8 cellular contexts compared by ENCODE assay signal in the genomic region with DNA sequence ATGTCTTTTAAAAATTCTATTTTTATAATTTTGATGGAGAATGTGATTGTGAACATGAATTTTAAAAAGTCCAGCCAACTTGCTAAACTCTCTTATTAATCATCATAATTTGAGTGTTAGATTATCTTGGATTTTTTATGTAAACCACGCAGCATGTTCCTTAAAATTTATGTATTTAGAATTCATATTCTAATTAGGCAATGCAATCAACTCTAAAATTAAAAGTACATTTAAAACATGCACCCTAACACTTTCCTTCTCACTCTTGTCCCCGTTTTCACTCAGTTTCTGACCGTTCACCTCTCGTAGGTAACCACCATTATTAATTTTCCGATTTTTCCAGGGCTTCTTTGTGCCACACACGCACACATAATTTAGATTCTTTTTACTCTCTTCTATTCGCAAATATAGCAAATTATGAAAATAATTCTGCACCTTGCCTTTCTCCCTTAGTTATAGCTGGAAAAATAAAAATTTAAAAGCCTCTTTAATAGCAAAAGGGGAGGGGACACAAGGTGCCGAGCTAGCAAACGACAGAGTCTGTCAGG. TPM values are rescaled to one million over a fixed set of nuclear protein-coding genes. Genes with fewer than 3 reads are reported as not detected.
DNase-seq lines count a peak whose midpoint lies in the region; ATAC-seq and TF ChIP-seq lines count a peak whose summit lies in the region.

No MANE protein-coding gene starts in this region.

- TF ChIP-seq CTCF in KMS-11 (conservative IDR thresholded peaks at IDR 0.05; ENCODE audit: low read depth, low read length) = no peak
- no peak for TF ChIP-seq CTCF in osteoblast (IDR thresholded peaks at IDR 0.05; ENCODE audit: extremely low read depth, low read depth, low read length)

- H3K79me2 ChIP-seq in KMS-11 (ENCODE audit: insufficient read depth, low read depth) = peaks cover 3% of the 10 kb centered on the region; the same call in 1 of the 2 replicates
- peaks cover 42% of the 10 kb centered on the region for H3K79me2 ChIP-seq in osteoblast (ENCODE audit: insufficient read depth, low read length)

- peak overlapping the region; percentile 49; the same call in 1 of the 2 replicates for H3K9ac ChIP-seq in KMS-11
- no peak overlapping the region for H3K9ac ChIP-seq in endocrine pancreas (ENCODE audit: control insufficient read depth, insufficient read depth, low read length)

- H3K36me3 ChIP-seq in KMS-11 (ENCODE audit: insufficient read depth) = no peaks in the 10 kb centered on the region
- no peaks in the 10 kb centered on the region for H3K36me3 ChIP-seq in endocrine pancreas (ENCODE audit: control insufficient read depth, insufficient read depth, low read length)
- H3K36me3 ChIP-seq in osteoblast (ENCODE audit: insufficient read depth, low read length) = no peaks in the 10 kb centered on the region

- H3K4me2 ChIP-seq in KMS-11 = peak overlapping the region; percentile 61
- H3K4me2 ChIP-seq in osteoblast (ENCODE audit: insufficient read depth, low read length) = peak overlapping the region; percentile 91

- H4K20me1 ChIP-seq in KMS-11 (ENCODE audit: insufficient read depth) = no peaks in the 10 kb centered on the region
- no peaks in the 10 kb centered on the region for H4K20me1 ChIP-seq in osteoblast (ENCODE audit: insufficient read depth, low read length)

- ATAC-seq in GM18517 (IDR thresholded peaks at IDR 0.05; ENCODE audit: unreplicated experiment) (peak; percentile 27), GM21737 (IDR thresholded peaks at IDR 0.05; ENCODE audit: unreplicated experiment) (no peak)

- DNase-seq in osteoblast (ENCODE audit: insufficient read length, low spot score, missing footprints) (no peak), T-helper 9 cell (no peak)
- DNase-seq in stimulated activated naive CD4-positive, alpha-beta T cell (lab: John Stamatoyannopoulos, UW) = no peak
- no peak for DNase-seq in activated CD8-positive, alpha-beta memory T cell treated with anti-CD3 and anti-CD28 coated beads, Interleukin-2, amount 50 U/mL, for 4 hours

- peak overlapping the region; percentile 39; the same call in 1 of the 2 replicates for H3K27ac ChIP-seq in KMS-11
- peak overlapping the region; percentile 54 for H3K27ac ChIP-seq in osteoblast (ENCODE audit: low read depth, low read length)

- no peaks in the 10 kb centered on the region for H3K27me3 ChIP-seq in KMS-11 (ENCODE audit: insufficient read depth, low read depth)
- no peaks in the 10 kb centered on the region for H3K27me3 ChIP-seq in endocrine pancreas (ENCODE audit: control insufficient read depth, insufficient read depth, low read length)
- H3K27me3 ChIP-seq in osteoblast (ENCODE audit: insufficient read depth, low read length) = peaks cover 17% of the 10 kb centered on the region

- peak overlapping the region; percentile 94 for H2AFZ ChIP-seq in KMS-11 (ENCODE audit: low read depth)
- peak overlapping the region; percentile 98 for H2AFZ ChIP-seq in osteoblast (ENCODE audit: low read length)

- H3K9me3 ChIP-seq in endocrine pancreas (ENCODE audit: control insufficient read depth, low read length) = no peaks in the 10 kb centered on the region
- H3K9me3 ChIP-seq in osteoblast (ENCODE audit: low read depth, low read length) = no peaks in the 10 kb centered on the region

- peaks cover 14% of the 10 kb centered on the region for H3K4me1 ChIP-seq in KMS-11 (ENCODE audit: low read depth, poor library complexity, severe bottlenecking)
- H3K4me1 ChIP-seq in endocrine pancreas (ENCODE audit: control insufficient read depth, insufficient read depth, low read length) = peaks cover 10% of the 10 kb centered on the region
- peaks cover 20% of the 10 kb centered on the region for H3K4me1 ChIP-seq in osteoblast (ENCODE audit: insufficient read depth, low read length)

- H3K4me3 ChIP-seq in KMS-11 (IDR thresholded peaks at IDR 0.05; ENCODE audit: insufficient read depth, low read depth, low read length) (no peak overlapping the region), endocrine pancreas (ENCODE audit: control insufficient read depth, insufficient read depth, low read length) (peak overlapping the region; percentile 99), osteoblast (ENCODE audit: insufficient read depth, low read length) (peak overlapping the region; percentile 88)

RNA-seq across cellular contexts. Expression of gene ZKSCAN3, which starts 0.3 kb away (rescaled TPM):
- total RNA-seq in osteoblast = 2.9 and 3.5 TPM in 2 replicates

RNA-seq across cellular contexts. Expression of gene ZSCAN31, which starts 13.5 kb away (rescaled TPM):
- 16.5 and 19.9 TPM in 2 replicates for total RNA-seq in osteoblast

RNA-seq across cellular contexts. Expression of gene ZSCAN12, which starts 50.1 kb away (rescaled TPM):
- 8.3 and 10.1 TPM in 2 replicates for total RNA-seq in osteoblast
